10 cellular contexts compared by ENCODE assay signal in genomic region chr14:24080142-24080530, GRCh38. TPM values are rescaled to one million over a fixed set of nuclear protein-coding genes. Genes with fewer than 3 reads are reported as not detected.
DNase-seq lines count a peak whose midpoint lies in the region; ATAC-seq and TF ChIP-seq lines count a peak whose summit lies in the region.
"Had no signal": no experiment of that assay in that cellular context is flagged by ENCODE, and none has a peak within 500 bp of the region (broad histone marks: within the 10 kb centered on the region; RNA-seq: fewer than 3 reads in every experiment).

No MANE protein-coding gene starts in this region.

- H3K27ac ChIP-seq in C4-2B (peak overlapping the region; percentile 62; the same call in 1 of the 2 replicates), DND-41 (ENCODE audit: low read length) (no peak overlapping the region), right atrium auricular region (no peak overlapping the region)
- H3K27ac ChIP-seq: thoracic aorta had no signal

- H3K79me2 ChIP-seq in DND-41 (ENCODE audit: insufficient read depth, low read length), result no peaks in the 10 kb centered on the region

- no peak overlapping the region for H2AFZ ChIP-seq in DND-41 (ENCODE audit: low read depth, low read length)

- H3K9me3 Mint-ChIP-seq in activated T-helper 17 cell treated with anti-CD3 and anti-CD28 coated beads, Interleukin-2, amount 50 U/mL, for 72 hours, result no peaks in the 10 kb centered on the region
- H3K9me3 Mint-ChIP-seq in naive B cell, result no peaks in the 10 kb centered on the region

- H3K9me3 ChIP-seq in DND-41 (ENCODE audit: insufficient read depth, low read length, severe bottlenecking) (no peaks in the 10 kb centered on the region), right atrium auricular region (no peaks in the 10 kb centered on the region)
- H3K9me3 ChIP-seq: mucosa of descending colon, thoracic aorta had no signal

- peaks cover 15% of the 10 kb centered on the region for H3K4me1 ChIP-seq in DND-41 (ENCODE audit: insufficient read depth, low read length)
- peaks cover 0 to 14% of the 10 kb centered on the region in 2 donors for H3K4me1 ChIP-seq in right atrium auricular region

- peaks cover 20% of the 10 kb centered on the region for H4K20me1 ChIP-seq in DND-41 (ENCODE audit: insufficient read depth, low read length)

- peaks cover 8% of the 10 kb centered on the region for H3K4me1 Mint-ChIP-seq in activated T-helper 17 cell treated with anti-CD3 and anti-CD28 coated beads, Interleukin-2, amount 50 U/mL, for 72 hours
- peaks cover 48 to 67% (median 52%) of the 10 kb centered on the region in 3 donors for H3K4me1 Mint-ChIP-seq in naive B cell

- intact Hi-C loops in cardiac septum (cut with DNase I), result no loop called here

- no peak for ATAC-seq in DND-41 (ENCODE audit: insufficient read depth, low read depth)
- no peak for ATAC-seq in activated T-helper 17 cell treated with anti-CD3 and anti-CD28 coated beads, Interleukin-2, amount 50 U/mL, for 72 hours (replicated peaks)
- no peak for ATAC-seq in naive B cell (ENCODE audit: low read depth in 2 of 2)

- H3K27me3 ChIP-seq in DND-41 (ENCODE audit: insufficient read depth, low read length, poor library complexity), result peaks cover 31% of the 10 kb centered on the region
- no peaks in the 10 kb centered on the region for H3K27me3 ChIP-seq in right atrium auricular region

- DNase-seq in DND-41 (no peak), naive B cell (no peak), right atrium auricular region (ENCODE audit: low spot score) (no peak), cardiac septum (ENCODE audit: low spot score) (no peak), NCI-H1930 (lab: John Stamatoyannopoulos, UW) (no peak)
- DNase-seq: mucosa of descending colon had no signal

- H3K36me3 ChIP-seq in DND-41 (ENCODE audit: insufficient read depth, low read length), result no peaks in the 10 kb centered on the region
- H3K36me3 ChIP-seq in right atrium auricular region, result no peaks in the 10 kb centered on the region
- H3K36me3 ChIP-seq: thoracic aorta had no signal

- no peak overlapping the region for H3K9ac ChIP-seq in DND-41 (ENCODE audit: low read depth, low read length)

- no peak for TF ChIP-seq CTCF in C4-2B (conservative IDR thresholded peaks at IDR 0.05)
- no peak for TF ChIP-seq CTCF in DND-41 (IDR thresholded peaks at IDR 0.05; ENCODE audit: borderline replicate concordance, extremely low read depth, low read length, poor library complexity, severe bottlenecking)
- no peak for TF ChIP-seq CTCF in right atrium auricular region (IDR thresholded peaks at IDR 0.05)

- peak overlapping the region; percentile 69 for H3K4me3 Mint-ChIP-seq in activated T-helper 17 cell treated with anti-CD3 and anti-CD28 coated beads, Interleukin-2, amount 50 U/mL, for 72 hours
- H3K4me3 Mint-ChIP-seq in naive B cell, result peak overlapping the region; percentile 79 to 92 (median 90)

- peak overlapping the region; percentile 79 for H3K4me2 ChIP-seq in DND-41 (ENCODE audit: insufficient read depth, low read length)

- H3K4me3 ChIP-seq in DND-41 (ENCODE audit: low read depth in 1 of 2, low read length in 2 of 2) (no peak overlapping the region), right atrium auricular region (no peak overlapping the region)
- H3K4me3 ChIP-seq: mucosa of descending colon had no signal

- no peaks in the 10 kb centered on the region for H3K27me3 Mint-ChIP-seq in activated T-helper 17 cell treated with anti-CD3 and anti-CD28 coated beads, Interleukin-2, amount 50 U/mL, for 72 hours
- no peaks in the 10 kb centered on the region for H3K27me3 Mint-ChIP-seq in naive B cell

- peak overlapping the region; percentile 48 for H3K27ac Mint-ChIP-seq in activated T-helper 17 cell treated with anti-CD3 and anti-CD28 coated beads, Interleukin-2, amount 50 U/mL, for 72 hours
- H3K27ac Mint-ChIP-seq in naive B cell, result peak overlapping the region in 4 of 6 donors; percentile 75 to 90 (median 83)

- no peaks in the 10 kb centered on the region for H3K36me3 Mint-ChIP-seq in activated T-helper 17 cell treated with anti-CD3 and anti-CD28 coated beads, Interleukin-2, amount 50 U/mL, for 72 hours (ENCODE audit: low read depth)
- no peaks in the 10 kb centered on the region for H3K36me3 Mint-ChIP-seq in naive B cell

RNA-seq across cellular contexts. Expression of gene CPNE6, which starts 8.8 kb away (rescaled TPM):
- total RNA-seq in activated T-helper 17 cell treated with anti-CD3 and anti-CD28 coated beads, Interleukin-2, amount 50 U/mL, for 72 hours, result not detected
- 1 to 10 TPM in 1 of 6 donors, not detected in 5; 1.1 TPM for polyA plus RNA-seq in naive B cell (ENCODE audit: low read depth in 6 of 6)
- total RNA-seq in right atrium auricular region, result under 1 TPM in 1 of 2 donors, not detected in 1; 0.24 TPM
- total RNA-seq in cardiac septum, result 1.4 TPM
- total RNA-seq: fibroblast of lung had no signal
- polyA plus RNA-seq: fibroblast of lung had no signal

RNA-seq across cellular contexts. Expression of gene PCK2, which starts 14.0 kb away (rescaled TPM):
- 10 to 100 TPM; 31.4 to 57.6 TPM for total RNA-seq in activated T-helper 17 cell treated with anti-CD3 and anti-CD28 coated beads, Interleukin-2, amount 50 U/mL, for 72 hours
- 10 to 100 TPM; 26.5 to 48.0 (median 36.8) TPM for polyA plus RNA-seq in naive B cell (ENCODE audit: low read depth in 6 of 6)
- total RNA-seq in right atrium auricular region (10 to 100 TPM in 1 of 2 donors, 1 to 10 TPM in 1; 1.8 to 10.7 TPM), cardiac septum (2.2 TPM)

RNA-seq across cellular contexts. Expression of gene CARMIL3, which starts 28.3 kb away (rescaled TPM):
- 1 to 10 TPM; 2.1 to 4.2 TPM for total RNA-seq in activated T-helper 17 cell treated with anti-CD3 and anti-CD28 coated beads, Interleukin-2, amount 50 U/mL, for 72 hours
- under 1 TPM in 2 of 6 donors, not detected in 4; 0.10 to 0.11 TPM for polyA plus RNA-seq in naive B cell (ENCODE audit: low read depth in 6 of 6)
- total RNA-seq in right atrium auricular region, result not detected
- 0.05 TPM for total RNA-seq in cardiac septum
- polyA plus RNA-seq: fibroblast of lung had no signal

RNA-seq across cellular contexts. Expression of gene DCAF11, which starts 34.4 kb away (rescaled TPM):
- total RNA-seq in activated T-helper 17 cell treated with anti-CD3 and anti-CD28 coated beads, Interleukin-2, amount 50 U/mL, for 72 hours, result 10 to 100 TPM; 72.4 to 94.8 TPM
- polyA plus RNA-seq in naive B cell (ENCODE audit: low read depth in 6 of 6), result 100 to 1,000 TPM in 1 of 6 donors, 10 to 100 TPM in 5; 65.8 to 106 (median 78.5) TPM
- total RNA-seq in right atrium auricular region (10 to 100 TPM; 54.1 to 69.8 TPM), cardiac septum (54.1 TPM)

RNA-seq across cellular contexts. Expression of gene NRL, which starts 34.6 kb away (rescaled TPM):
- total RNA-seq in activated T-helper 17 cell treated with anti-CD3 and anti-CD28 coated beads, Interleukin-2, amount 50 U/mL, for 72 hours, result 1 to 10 TPM; 1.7 to 2.5 TPM
- polyA plus RNA-seq in naive B cell (ENCODE audit: low read depth in 6 of 6), result 1 to 10 TPM; 2.3 to 8.9 (median 6.4) TPM
- total RNA-seq in right atrium auricular region (1 to 10 TPM; 2.5 to 5.0 TPM), cardiac septum (2.4 TPM)
